8 cellular contexts compared by ENCODE assay signal in the genomic region with DNA sequence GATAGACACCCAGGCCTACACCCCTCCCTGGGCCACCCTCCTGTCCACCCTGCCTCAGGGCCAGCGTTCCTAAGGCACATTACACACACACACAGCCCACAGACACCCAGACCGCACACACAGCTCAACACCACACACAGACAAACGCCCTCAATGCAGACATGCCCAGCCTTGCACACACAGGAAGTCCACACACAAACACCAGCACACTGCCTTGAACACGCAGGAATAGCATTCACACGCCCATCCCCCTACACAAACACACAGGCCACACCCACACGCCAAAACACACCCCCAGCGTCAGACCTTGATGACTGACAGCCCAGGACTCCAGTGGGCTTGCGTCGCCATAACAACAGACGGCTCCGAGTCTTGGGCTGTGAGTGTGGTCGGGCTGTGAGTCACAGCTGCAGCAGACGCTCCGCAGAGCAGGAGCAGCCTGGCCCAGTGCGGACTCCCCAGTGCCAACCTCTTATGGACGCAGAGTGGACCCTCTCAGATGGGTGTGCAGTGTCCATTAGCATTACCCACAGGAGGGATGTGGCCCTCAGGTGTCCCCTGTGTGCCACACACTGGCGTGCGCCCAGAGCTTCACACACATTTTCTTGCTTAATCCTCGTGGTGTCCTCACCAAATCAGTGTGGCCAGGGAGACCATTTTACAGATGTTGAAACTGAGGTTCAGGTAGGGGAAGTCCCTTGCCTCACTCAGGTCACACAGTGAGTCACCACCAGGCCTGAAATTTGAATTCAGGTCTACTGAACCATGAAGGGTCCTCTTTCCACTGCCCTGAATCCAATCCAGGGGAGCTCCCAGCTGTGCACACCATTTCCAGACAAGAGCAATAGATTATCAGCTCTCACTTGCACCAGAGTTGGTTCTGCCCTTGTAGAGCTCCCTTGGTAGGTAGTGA. TPM values are rescaled to one million over a fixed set of nuclear protein-coding genes. Genes with fewer than 3 reads are reported as not detected.
A peak's percentile ranks its signal among the peaks of the same experiment; 100 is the strongest.
DNase-seq lines count a peak whose midpoint lies in the region; ATAC-seq lines count a peak whose summit lies in the region.

No MANE protein-coding gene starts in this region.

- H3K4me3 Mint-ChIP-seq in activated naive CD4-positive, alpha-beta T cell treated with anti-CD3 and anti-CD28 coated beads for 36 hours, result no peak overlapping the region

- WGBS in right cardiac atrium, result 31% methylated on average over 19 of the region's 19 CpGs

- H3K27ac ChIP-seq in SJSA1 (no peak overlapping the region), right cardiac atrium (ENCODE audit: low read length) (no peak overlapping the region)

- no peaks in the 10 kb centered on the region for H3K27me3 Mint-ChIP-seq in activated naive CD4-positive, alpha-beta T cell treated with anti-CD3 and anti-CD28 coated beads for 36 hours (ENCODE audit: low read depth)

- H3K4me1 Mint-ChIP-seq in activated naive CD4-positive, alpha-beta T cell treated with anti-CD3 and anti-CD28 coated beads for 36 hours (ENCODE audit: low read depth), result peaks cover 11% of the 10 kb centered on the region

- ATAC-seq in GM19372 (IDR thresholded peaks at IDR 0.05; ENCODE audit: low read depth, unreplicated experiment), result peak; percentile 92
- peak; percentile 73 for ATAC-seq in HG03460 (IDR thresholded peaks at IDR 0.05; ENCODE audit: unreplicated experiment)
- ATAC-seq in right cardiac atrium, result peak; percentile 42 to 82

- H3K9me3 ChIP-seq in SJSA1 (replicated peaks), result peaks cover 5% of the 10 kb centered on the region
- H3K9me3 ChIP-seq in right cardiac atrium (ENCODE audit: control insufficient read depth, low read length), result no peaks in the 10 kb centered on the region

- H3K27me3 ChIP-seq in SJSA1 (replicated peaks), result no peaks in the 10 kb centered on the region
- H3K27me3 ChIP-seq in right cardiac atrium (ENCODE audit: control insufficient read depth, insufficient read depth), result no peaks in the 10 kb centered on the region

- H3K4me3 ChIP-seq in SJSA1 (no peak overlapping the region), right cardiac atrium (ENCODE audit: low read length) (no peak overlapping the region)

- DNase-seq in CD1c-positive myeloid dendritic cell (ENCODE audit: extremely low spot score) (peak; percentile 71), SJSA1 (ENCODE audit: low read depth in 1 of 2, low spot score in 2 of 2) (peak; percentile 87 to 96), right cardiac atrium (peak; percentile 72 to 83 (median 76)), NCI-H2081 (lab: John Stamatoyannopoulos, UW) (no peak)
- peak; percentile 64 for DNase-seq in activated naive CD4-positive, alpha-beta T cell treated with anti-CD3 and anti-CD28 coated beads for 36 hours
- DNase-seq in stimulated activated CD4-positive, alpha-beta T cell treated with anti-CD3 and anti-CD28 coated beads, Interleukin-15, amount 100 ng/mL, for 24 hours, result peak; percentile 78

- peaks cover 16% of the 10 kb centered on the region for H3K4me1 ChIP-seq in SJSA1 (replicated peaks)
- no peaks in the 10 kb centered on the region for H3K4me1 ChIP-seq in right cardiac atrium (ENCODE audit: control insufficient read depth, insufficient read depth, low read length)

- CTCF ChIA-PET in activated naive CD4-positive, alpha-beta T cell treated with anti-CD3 and anti-CD28 coated beads for 36 hours (lab: Charles Lee), result interaction anchor here (0.7 to 1.2 kb wide), 3 partner anchors 8 to 308 kb away, joined by 3 to 4 read pairs (median 4); no protein-coding TSS in a partner anchor

- H3K27ac Mint-ChIP-seq in activated naive CD4-positive, alpha-beta T cell treated with anti-CD3 and anti-CD28 coated beads for 36 hours, result no peak overlapping the region

- H3K36me3 Mint-ChIP-seq in activated naive CD4-positive, alpha-beta T cell treated with anti-CD3 and anti-CD28 coated beads for 36 hours (ENCODE audit: low read depth), result no peaks in the 10 kb centered on the region

- intact Hi-C loops in activated naive CD4-positive, alpha-beta T cell treated with anti-CD3 and anti-CD28 coated beads for 36 hours (cut with micrococcal nuclease), result no loop called here
- intact Hi-C loops in right cardiac atrium (cut with DNase I), result no loop called here

- H3K9me3 Mint-ChIP-seq in activated naive CD4-positive, alpha-beta T cell treated with anti-CD3 and anti-CD28 coated beads for 36 hours, result peaks cover 12% of the 10 kb centered on the region

- H3K36me3 ChIP-seq in SJSA1, result no peaks in the 10 kb centered on the region

RNA-seq across cellular contexts. Expression of a gene that starts 17.8 kb away (rescaled TPM):
- total RNA-seq in SJSA1 (2014; rRNA removed; shearing (Covaris generic)), result 7.6 and 12.7 TPM in 2 replicates
- total RNA-seq in activated naive CD4-positive, alpha-beta T cell treated with anti-CD3 and anti-CD28 coated beads for 36 hours, result 10 to 100 TPM in 1 of 2 experiments, 1 to 10 TPM in 1; 9.2 to 12.0 TPM
- total RNA-seq in right cardiac atrium, result 10 to 100 TPM; 18.2 to 26.8 (median 23.4) TPM
- polyA plus RNA-seq in right cardiac atrium, result 18.8 TPM

Comparison
In these comparisons a context has a peak if more than half of its experiments do, and no peak if none do; other contexts are left out.
1. DNase-seq: peak in CD1c-positive myeloid dendritic cell (single experiment), SJSA1 (2 of 2), activated naive CD4-positive, alpha-beta T cell treated with anti-CD3 and anti-CD28 coated beads for 36 hours (single experiment), right cardiac atrium (3 of 3) and stimulated activated CD4-positive, alpha-beta T cell treated with anti-CD3 and anti-CD28 coated beads, Interleukin-15, amount 100 ng/mL, for 24 hours (single experiment); none in NCI-H2081 (0 of 2).
2. Peak in every context shown above with its lines, with median percentiles within 50 percentile points of each other: ATAC-seq.